ENCODE assay signal across 8 cellular contexts in the genomic region with DNA sequence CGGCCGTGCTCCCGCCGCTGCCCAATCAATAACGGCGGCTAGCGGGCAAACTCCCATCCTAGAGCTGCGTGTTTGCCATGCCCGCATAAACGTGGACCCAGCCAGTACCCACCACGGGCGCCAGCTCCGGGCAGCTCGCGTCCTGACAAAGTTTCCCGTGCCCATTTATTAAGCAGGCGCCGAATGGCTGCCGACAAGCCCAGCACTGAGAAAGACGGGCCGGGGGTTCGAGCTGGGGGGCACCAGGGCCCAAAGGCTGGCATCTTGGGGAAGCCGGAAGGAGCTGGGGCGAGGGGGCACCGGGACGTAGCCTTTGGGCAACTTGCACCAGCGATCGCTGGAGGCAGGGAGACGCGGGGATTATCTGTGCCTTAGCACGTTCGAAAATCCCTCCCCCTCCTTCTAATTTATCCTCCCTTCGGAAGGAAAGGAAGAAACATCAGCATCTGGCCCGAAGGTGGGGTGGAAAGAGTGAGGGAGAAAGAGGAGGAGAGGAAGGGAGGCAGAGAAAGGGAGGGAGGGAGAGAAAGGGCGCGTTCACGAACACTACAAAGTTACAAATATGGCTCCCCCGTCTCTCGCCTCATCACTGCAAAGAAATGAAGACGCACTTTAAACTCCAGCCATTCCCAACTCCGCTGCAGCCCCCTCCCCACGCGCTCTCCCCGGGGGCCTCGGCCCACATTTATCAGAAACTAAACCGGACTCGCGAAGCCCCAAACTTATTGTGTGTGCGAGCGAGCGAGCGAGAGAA. TPM values are rescaled to one million over a fixed set of nuclear protein-coding genes. Genes with fewer than 3 reads are reported as not detected.
DNase-seq lines count a peak whose midpoint lies in the region; ATAC-seq and TF ChIP-seq lines count a peak whose summit lies in the region.

No MANE protein-coding gene starts in this region.

- TF ChIP-seq CTCF in fibroblast of pulmonary artery (IDR thresholded peaks at IDR 0.05; ENCODE audit: low read length, missing control alignments): no peak
- no peak for TF ChIP-seq CTCF in nephron progenitor cell (IDR thresholded peaks at IDR 0.05)

- intact Hi-C loops in activated T-helper 2 cell treated with anti-CD3 and anti-CD28 coated beads, Interferon-gamma antibody, Interleukin-2, Interleukin-4, amounts not matched to agents 10 μg/mL and 5 μg/mL and 100 μg/mL, durations not matched to agents 14 hours and 24 hours and 36 hours (cut with micrococcal nuclease): loop anchor here (2.0 to 5.0 kb wide), 2 partner anchors 37 to 542 kb away; partner anchors contain the start of gene FEM1B

- peak overlapping the region; percentile 100 for H3K27ac Mint-ChIP-seq in activated T-helper 2 cell treated with anti-CD3 and anti-CD28 coated beads, Interferon-gamma antibody, Interleukin-2, Interleukin-4, amounts not matched to agents 10 μg/mL and 5 μg/mL and 100 μg/mL, durations not matched to agents 14 hours and 24 hours and 36 hours
- peak overlapping the region; percentile 97 for H3K27ac Mint-ChIP-seq in nephron progenitor cell

- H3K36me3 Mint-ChIP-seq in activated T-helper 2 cell treated with anti-CD3 and anti-CD28 coated beads, Interferon-gamma antibody, Interleukin-2, Interleukin-4, amounts not matched to agents 10 μg/mL and 5 μg/mL and 100 μg/mL, durations not matched to agents 14 hours and 24 hours and 36 hours (ENCODE audit: low read depth): peaks cover 35% of the 10 kb centered on the region
- peaks cover 13% of the 10 kb centered on the region for H3K36me3 Mint-ChIP-seq in nephron progenitor cell (ENCODE audit: low read depth)

- H2AFZ ChIP-seq in ACC112 (ENCODE audit: low read length, unreplicated experiment): peak overlapping the region; percentile 61

- no peaks in the 10 kb centered on the region for H3K27me3 ChIP-seq in ACC112 (ENCODE audit: insufficient read depth, low read length)

- H3K9me3 Mint-ChIP-seq in activated T-helper 2 cell treated with anti-CD3 and anti-CD28 coated beads, Interferon-gamma antibody, Interleukin-2, Interleukin-4, amounts not matched to agents 10 μg/mL and 5 μg/mL and 100 μg/mL, durations not matched to agents 14 hours and 24 hours and 36 hours: no peaks in the 10 kb centered on the region
- no peaks in the 10 kb centered on the region for H3K9me3 Mint-ChIP-seq in nephron progenitor cell

- peak overlapping the region; percentile 98 for H3K4me3 ChIP-seq in ACC112 (ENCODE audit: low read depth, low read length)
- peak overlapping the region; percentile 91 for H3K4me3 ChIP-seq in fibroblast of pulmonary artery (replicated peaks; ENCODE audit: low read depth, low read length)

- H3K27me3 Mint-ChIP-seq in activated T-helper 2 cell treated with anti-CD3 and anti-CD28 coated beads, Interferon-gamma antibody, Interleukin-2, Interleukin-4, amounts not matched to agents 10 μg/mL and 5 μg/mL and 100 μg/mL, durations not matched to agents 14 hours and 24 hours and 36 hours (ENCODE audit: low read depth): no peaks in the 10 kb centered on the region
- peaks cover 1% of the 10 kb centered on the region for H3K27me3 Mint-ChIP-seq in nephron progenitor cell (ENCODE audit: low read depth, poor library complexity)

- peaks cover 69% of the 10 kb centered on the region for H3K79me2 ChIP-seq in ACC112 (ENCODE audit: control insufficient read depth, insufficient read depth, low read length, unreplicated experiment)

- H3K27ac ChIP-seq in ACC112 (ENCODE audit: low read depth, low read length): peak overlapping the region; percentile 78

- H3K4me3 Mint-ChIP-seq in activated T-helper 2 cell treated with anti-CD3 and anti-CD28 coated beads, Interferon-gamma antibody, Interleukin-2, Interleukin-4, amounts not matched to agents 10 μg/mL and 5 μg/mL and 100 μg/mL, durations not matched to agents 14 hours and 24 hours and 36 hours (ENCODE audit: low read depth): peak overlapping the region; percentile 100
- peak overlapping the region; percentile 97 for H3K4me3 Mint-ChIP-seq in nephron progenitor cell

- DNase-seq in NCI-H82 treated with DMSO at 0.1 percent for 48 hours (lab: John Stamatoyannopoulos, UW; ENCODE audit: unreplicated experiment) (peak; percentile 85), fibroblast of pulmonary artery (ENCODE audit: low read depth) (peak; percentile 68), nephron progenitor cell (peak; percentile 43), ureter (ENCODE audit: low spot score) (peak; percentile 56)
- DNase-seq in activated T-helper 2 cell treated with anti-CD3 and anti-CD28 coated beads, Interferon-gamma antibody, Interleukin-2, Interleukin-4, amounts not matched to agents 10 μg/mL and 5 μg/mL and 100 μg/mL, durations not matched to agents 14 hours and 24 hours and 36 hours (ENCODE audit: low spot score): peak; percentile 30

- ATAC-seq in HG03159 (IDR thresholded peaks at IDR 0.05; ENCODE audit: unreplicated experiment): no peak

- H3K4me1 Mint-ChIP-seq in activated T-helper 2 cell treated with anti-CD3 and anti-CD28 coated beads, Interferon-gamma antibody, Interleukin-2, Interleukin-4, amounts not matched to agents 10 μg/mL and 5 μg/mL and 100 μg/mL, durations not matched to agents 14 hours and 24 hours and 36 hours (ENCODE audit: low read depth): peaks cover 38% of the 10 kb centered on the region
- peaks cover 53% of the 10 kb centered on the region for H3K4me1 Mint-ChIP-seq in nephron progenitor cell

- TF ChIP-seq POLR2A in GM15510 (IDR thresholded peaks at IDR 0.05; ENCODE audit: borderline replicate concordance, extremely low read depth, insufficient read length): peak; percentile 7

- no peaks in the 10 kb centered on the region for H3K36me3 ChIP-seq in ACC112 (ENCODE audit: insufficient read depth, low read length)

- peaks cover 16% of the 10 kb centered on the region for H3K4me1 ChIP-seq in ACC112 (ENCODE audit: control insufficient read depth, insufficient read depth, low read length, unreplicated experiment)

RNA-seq across cellular contexts. Expression of gene ANP32A, which starts 1.1 kb away (rescaled TPM):
- 259 and 265 TPM in 2 replicates for total RNA-seq in activated T-helper 2 cell treated with anti-CD3 and anti-CD28 coated beads, Interferon-gamma antibody, Interleukin-2, Interleukin-4, amounts not matched to agents 10 μg/mL and 5 μg/mL and 100 μg/mL, durations not matched to agents 14 hours and 24 hours and 36 hours
- 169 TPM for total RNA-seq in ureter

Comparison
In these comparisons a context has a peak if more than half of its experiments do, and no peak if none do; other contexts are left out.
1. DNase-seq: peak in every context shown above with its lines; median percentile 85 in NCI-H82 treated with DMSO at 0.1 percent for 48 hours; 68 in fibroblast of pulmonary artery; 56 in ureter; 43 in nephron progenitor cell; 30 in activated T-helper 2 cell treated with anti-CD3 and anti-CD28 coated beads, Interferon-gamma antibody, Interleukin-2, Interleukin-4, amounts not matched to agents 10 μg/mL and 5 μg/mL and 100 μg/mL, durations not matched to agents 14 hours and 24 hours and 36 hours.